ENCODE assay signal across 22 cellular contexts in the genomic region with DNA sequence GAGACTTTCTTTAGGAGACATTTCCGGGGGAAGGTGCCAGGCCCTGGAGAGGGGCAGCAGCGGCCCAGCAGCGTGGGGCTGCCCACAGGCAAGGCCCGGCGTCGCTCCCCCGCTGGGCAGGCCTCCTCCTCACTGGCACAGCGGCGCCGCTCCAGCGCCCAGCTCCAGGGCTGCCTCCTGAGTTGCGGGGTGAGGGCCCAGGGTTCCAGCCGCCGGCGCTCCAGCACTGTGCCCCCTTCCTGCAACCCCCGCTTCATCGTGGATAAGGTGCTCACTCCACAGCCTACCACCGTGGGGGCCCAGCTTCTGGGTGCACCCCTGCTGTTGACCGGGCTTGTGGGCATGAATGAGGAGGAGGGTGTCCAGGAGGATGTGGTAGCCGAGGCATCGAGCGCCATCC. TPM values are rescaled to one million over a fixed set of nuclear protein-coding genes. Genes with fewer than 3 reads are reported as not detected.
"Had no signal": no experiment of that assay in that cellular context is flagged by ENCODE, and none has a peak within 500 bp of the region (broad histone marks: within the 10 kb centered on the region; RNA-seq: fewer than 3 reads in every experiment).

No MANE protein-coding gene starts in this region.

- H3K9me3 Mint-ChIP-seq: activated naive CD8-positive, alpha-beta T cell treated with anti-CD3 and anti-CD28 coated beads, Interleukin-2, amount 10 ng/mL, durations not matched to agents 7 days and 5 days; activated T-helper 2 cell treated with anti-CD3 and anti-CD28 coated beads, Interferon-gamma antibody, Interleukin-2, Interleukin-4, amounts not matched to agents 10 μg/mL and 5 μg/mL and 100 μg/mL, durations not matched to agents 14 hours and 24 hours and 36 hours; central memory CD8-positive, alpha-beta T cell; natural killer cell; stimulated activated naive B cell treated with anti-CD40 and anti-IgM and Interleukin-4, amounts not matched to agents 10 μg/mL and 1 μg/mL and 100 μg/mL, for 72 hours had no signal

- ATAC-seq: activated CD8-positive, alpha-beta memory T cell treated with anti-CD3 and anti-CD28 coated beads, Interleukin-2, amount 10 ng/mL, durations not matched to agents 7 days and 5 days; esophagus mucosa; gastroesophageal sphincter; heart right ventricle; natural killer cell; stimulated activated naive B cell treated with anti-CD40 and anti-IgM and Interleukin-4, amounts not matched to agents 10 μg/mL and 1 μg/mL and 100 μg/mL, for 72 hours had no signal

- H3K9me3 ChIP-seq: gastroesophageal sphincter, heart right ventricle, tibial nerve had no signal

- H3K27ac ChIP-seq: brain microvascular endothelial cell, WERI-Rb-1 had no signal

- H3K36me3 Mint-ChIP-seq: natural killer cell had no signal

- DNase-seq: activated CD4-positive, alpha-beta T cell treated with anti-CD3 and anti-CD28 coated beads, Interleukin-2, amount 50 U/mL, for 48 hours; activated CD8-positive, alpha-beta memory T cell treated with anti-CD3 and anti-CD28 coated beads, Interleukin-2, amount 10 ng/mL, durations not matched to agents 7 days and 5 days; activated naive CD4-positive, alpha-beta T cell treated with Interleukin-2 at 50 U/mL for 16 hours; activated naive CD8-positive, alpha-beta T cell treated with anti-CD3 and anti-CD28 coated beads, Interleukin-2, amount 10 ng/mL, durations not matched to agents 7 days and 5 days; activated T-cell treated with anti-CD3 and anti-CD28 coated beads, Interleukin-2, amount 50 U/mL, for 1 hour; aorta; brain microvascular endothelial cell; cortex of kidney; effector CD8-positive, alpha-beta T cell; natural killer cell; nucleus accumbens; stimulated activated naive B cell treated with anti-CD40 and anti-IgM and Interleukin-4, amounts not matched to agents 10 μg/mL and 1 μg/mL and 100 μg/mL, for 72 hours; SW 1271; WERI-Rb-1 had no signal

- H3K4me3 Mint-ChIP-seq: activated CD8-positive, alpha-beta memory T cell treated with anti-CD3 and anti-CD28 coated beads, Interleukin-2, amount 10 ng/mL, durations not matched to agents 7 days and 5 days; activated naive CD8-positive, alpha-beta T cell treated with anti-CD3 and anti-CD28 coated beads, Interleukin-2, amount 10 ng/mL, durations not matched to agents 7 days and 5 days; natural killer cell; stimulated activated naive B cell treated with anti-CD40 and anti-IgM and Interleukin-4, amounts not matched to agents 10 μg/mL and 1 μg/mL and 100 μg/mL, for 72 hours had no signal

- H3K4me3 ChIP-seq: gastroesophageal sphincter, heart right ventricle, lung, tibial nerve had no signal

- H3K27ac Mint-ChIP-seq: activated naive CD8-positive, alpha-beta T cell treated with anti-CD3 and anti-CD28 coated beads, Interleukin-2, amount 10 ng/mL, durations not matched to agents 7 days and 5 days; activated T-helper 2 cell treated with anti-CD3 and anti-CD28 coated beads, Interferon-gamma antibody, Interleukin-2, Interleukin-4, amounts not matched to agents 10 μg/mL and 5 μg/mL and 100 μg/mL, durations not matched to agents 14 hours and 24 hours and 36 hours; stimulated activated naive B cell treated with anti-CD40 and anti-IgM and Interleukin-4, amounts not matched to agents 10 μg/mL and 1 μg/mL and 100 μg/mL, for 72 hours had no signal

- H3K27me3 ChIP-seq: brain microvascular endothelial cell, gastroesophageal sphincter, heart right ventricle, tibial nerve had no signal

- H3K27me3 Mint-ChIP-seq: activated CD8-positive, alpha-beta memory T cell treated with anti-CD3 and anti-CD28 coated beads, Interleukin-2, amount 10 ng/mL, durations not matched to agents 7 days and 5 days; activated naive CD8-positive, alpha-beta T cell treated with anti-CD3 and anti-CD28 coated beads, Interleukin-2, amount 10 ng/mL, durations not matched to agents 7 days and 5 days; central memory CD8-positive, alpha-beta T cell; stimulated activated naive B cell treated with anti-CD40 and anti-IgM and Interleukin-4, amounts not matched to agents 10 μg/mL and 1 μg/mL and 100 μg/mL, for 72 hours had no signal

RNA-seq across cellular contexts. Expression of a gene that starts 25.3 kb away (rescaled TPM):
- total RNA-seq: renal cortical epithelial cell had no signal
